Comparison of ENCODE assay signal across 1 cellular context in the genomic region with DNA sequence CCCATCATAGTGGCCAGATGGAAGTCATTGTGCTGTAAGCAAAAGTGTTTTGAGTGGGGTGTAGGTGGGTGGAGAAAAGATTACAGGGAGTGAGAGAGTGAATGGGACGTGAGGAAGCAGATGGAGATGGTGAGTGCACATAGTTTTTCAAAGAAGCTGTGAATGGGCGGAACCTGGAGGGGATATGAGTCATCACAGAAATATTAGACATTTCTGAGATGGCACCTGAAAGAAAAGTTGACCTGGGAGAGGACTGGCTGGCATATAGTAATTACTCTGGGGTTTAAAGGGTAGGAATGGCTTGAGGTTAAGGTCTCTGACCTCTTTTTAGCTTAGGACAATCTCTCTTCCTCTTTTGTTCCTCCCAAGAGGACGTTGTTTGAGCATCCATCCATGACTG.
TF ChIP-seq lines count a peak whose summit lies in the region.

No MANE protein-coding gene starts in this region.

TF ChIP-seq in HepG2, 621 proteins besides CTCF, POLR2A, EP300 and RAD21:
- TF ChIP-seq, protein P1, sequence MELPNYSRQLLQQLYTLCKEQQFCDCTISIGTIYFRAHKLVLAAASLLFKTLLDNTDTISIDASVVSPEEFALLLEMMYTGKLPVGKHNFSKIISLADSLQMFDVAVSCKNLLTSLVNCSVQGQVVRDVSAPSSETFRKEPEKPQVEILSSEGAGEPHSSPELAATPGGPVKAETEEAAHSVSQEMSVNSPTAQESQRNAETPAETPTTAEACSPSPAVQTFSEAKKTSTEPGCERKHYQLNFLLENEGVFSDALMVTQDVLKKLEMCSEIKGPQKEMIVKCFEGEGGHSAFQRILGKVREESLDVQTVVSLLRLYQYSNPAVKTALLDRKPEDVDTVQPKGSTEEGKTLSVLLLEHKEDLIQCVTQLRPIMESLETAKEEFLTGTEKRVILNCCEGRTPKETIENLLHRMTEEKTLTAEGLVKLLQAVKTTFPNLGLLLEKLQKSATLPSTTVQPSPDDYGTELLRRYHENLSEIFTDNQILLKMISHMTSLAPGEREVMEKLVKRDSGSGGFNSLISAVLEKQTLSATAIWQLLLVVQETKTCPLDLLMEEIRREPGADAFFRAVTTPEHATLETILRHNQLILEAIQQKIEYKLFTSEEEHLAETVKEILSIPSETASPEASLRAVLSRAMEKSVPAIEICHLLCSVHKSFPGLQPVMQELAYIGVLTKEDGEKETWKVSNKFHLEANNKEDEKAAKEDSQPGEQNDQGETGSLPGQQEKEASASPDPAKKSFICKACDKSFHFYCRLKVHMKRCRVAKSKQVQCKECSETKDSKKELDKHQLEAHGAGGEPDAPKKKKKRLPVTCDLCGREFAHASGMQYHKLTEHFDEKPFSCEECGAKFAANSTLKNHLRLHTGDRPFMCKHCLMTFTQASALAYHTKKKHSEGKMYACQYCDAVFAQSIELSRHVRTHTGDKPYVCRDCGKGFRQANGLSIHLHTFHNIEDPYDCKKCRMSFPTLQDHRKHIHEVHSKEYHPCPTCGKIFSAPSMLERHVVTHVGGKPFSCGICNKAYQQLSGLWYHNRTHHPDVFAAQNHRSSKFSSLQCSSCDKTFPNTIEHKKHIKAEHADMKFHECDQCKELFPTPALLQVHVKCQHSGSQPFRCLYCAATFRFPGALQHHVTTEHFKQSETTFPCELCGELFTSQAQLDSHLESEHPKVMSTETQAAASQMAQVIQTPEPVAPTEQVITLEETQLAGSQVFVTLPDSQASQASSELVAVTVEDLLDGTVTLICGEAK (IDR thresholded peaks at IDR 0.05): no peak
- TF ChIP-seq, protein P1 (CRISPR knock-in tag; IDR thresholded peaks at IDR 0.05): no peak
- TF ChIP-seq SOX6 (IDR thresholded peaks at IDR 0.05): no peak
- TF ChIP-seq SOX6 (CRISPR knock-in tag; IDR thresholded peaks at IDR 0.05): no peak
- no peak for TF ChIP-seq ZNF737 (CRISPR knock-in tag; IDR thresholded peaks at IDR 0.05; ENCODE audit: borderline replicate concordance)
- no peak for TF ChIP-seq RXRB (CRISPR knock-in tag; IDR thresholded peaks at IDR 0.05; ENCODE audit: borderline replicate concordance)
- TF ChIP-seq AHR (CRISPR knock-in tag; IDR thresholded peaks at IDR 0.05): no peak
- TF ChIP-seq KLF15 (CRISPR knock-in tag; IDR thresholded peaks at IDR 0.05; ENCODE audit: borderline replicate concordance): no peak
- TF ChIP-seq, protein P2, sequence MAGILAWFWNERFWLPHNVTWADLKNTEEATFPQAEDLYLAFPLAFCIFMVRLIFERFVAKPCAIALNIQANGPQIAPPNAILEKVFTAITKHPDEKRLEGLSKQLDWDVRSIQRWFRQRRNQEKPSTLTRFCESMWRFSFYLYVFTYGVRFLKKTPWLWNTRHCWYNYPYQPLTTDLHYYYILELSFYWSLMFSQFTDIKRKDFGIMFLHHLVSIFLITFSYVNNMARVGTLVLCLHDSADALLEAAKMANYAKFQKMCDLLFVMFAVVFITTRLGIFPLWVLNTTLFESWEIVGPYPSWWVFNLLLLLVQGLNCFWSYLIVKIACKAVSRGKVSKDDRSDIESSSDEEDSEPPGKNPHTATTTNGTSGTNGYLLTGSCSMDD (CRISPR knock-in tag; IDR thresholded peaks at IDR 0.05): no peak
- no peak for TF ChIP-seq MTF2 (CRISPR knock-in tag; IDR thresholded peaks at IDR 0.05; ENCODE audit: borderline replicate concordance)
- no peak for TF ChIP-seq TEAD3 (CRISPR knock-in tag; optimal IDR thresholded peaks at IDR 0.05; ENCODE audit: borderline replicate concordance)
- no peak for TF ChIP-seq KLF12 (CRISPR knock-in tag; IDR thresholded peaks at IDR 0.05; ENCODE audit: borderline replicate concordance)
- no peak for TF ChIP-seq ZFP90 (CRISPR knock-in tag; IDR thresholded peaks at IDR 0.05; ENCODE audit: borderline replicate concordance)
- TF ChIP-seq ZNF44 (CRISPR knock-in tag; IDR thresholded peaks at IDR 0.05): no peak
- no peak for TF ChIP-seq ZNF557 (CRISPR knock-in tag; IDR thresholded peaks at IDR 0.05)
- TF ChIP-seq, protein P3, sequence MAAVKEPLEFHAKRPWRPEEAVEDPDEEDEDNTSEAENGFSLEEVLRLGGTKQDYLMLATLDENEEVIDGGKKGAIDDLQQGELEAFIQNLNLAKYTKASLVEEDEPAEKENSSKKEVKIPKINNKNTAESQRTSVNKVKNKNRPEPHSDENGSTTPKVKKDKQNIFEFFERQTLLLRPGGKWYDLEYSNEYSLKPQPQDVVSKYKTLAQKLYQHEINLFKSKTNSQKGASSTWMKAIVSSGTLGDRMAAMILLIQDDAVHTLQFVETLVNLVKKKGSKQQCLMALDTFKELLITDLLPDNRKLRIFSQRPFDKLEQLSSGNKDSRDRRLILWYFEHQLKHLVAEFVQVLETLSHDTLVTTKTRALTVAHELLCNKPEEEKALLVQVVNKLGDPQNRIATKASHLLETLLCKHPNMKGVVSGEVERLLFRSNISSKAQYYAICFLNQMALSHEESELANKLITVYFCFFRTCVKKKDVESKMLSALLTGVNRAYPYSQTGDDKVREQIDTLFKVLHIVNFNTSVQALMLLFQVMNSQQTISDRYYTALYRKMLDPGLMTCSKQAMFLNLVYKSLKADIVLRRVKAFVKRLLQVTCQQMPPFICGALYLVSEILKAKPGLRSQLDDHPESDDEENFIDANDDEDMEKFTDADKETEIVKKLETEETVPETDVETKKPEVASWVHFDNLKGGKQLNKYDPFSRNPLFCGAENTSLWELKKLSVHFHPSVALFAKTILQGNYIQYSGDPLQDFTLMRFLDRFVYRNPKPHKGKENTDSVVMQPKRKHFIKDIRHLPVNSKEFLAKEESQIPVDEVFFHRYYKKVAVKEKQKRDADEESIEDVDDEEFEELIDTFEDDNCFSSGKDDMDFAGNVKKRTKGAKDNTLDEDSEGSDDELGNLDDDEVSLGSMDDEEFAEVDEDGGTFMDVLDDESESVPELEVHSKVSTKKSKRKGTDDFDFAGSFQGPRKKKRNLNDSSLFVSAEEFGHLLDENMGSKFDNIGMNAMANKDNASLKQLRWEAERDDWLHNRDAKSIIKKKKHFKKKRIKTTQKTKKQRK (IDR thresholded peaks at IDR 0.05; ENCODE audit: low read length): no peak
- TF ChIP-seq RBM39 (IDR thresholded peaks at IDR 0.05; ENCODE audit: low read depth, low read length, poor library complexity, severe bottlenecking): no peak
- no peak for TF ChIP-seq ZNF678 (CRISPR knock-in tag; IDR thresholded peaks at IDR 0.05)
- TF ChIP-seq, protein P4, sequence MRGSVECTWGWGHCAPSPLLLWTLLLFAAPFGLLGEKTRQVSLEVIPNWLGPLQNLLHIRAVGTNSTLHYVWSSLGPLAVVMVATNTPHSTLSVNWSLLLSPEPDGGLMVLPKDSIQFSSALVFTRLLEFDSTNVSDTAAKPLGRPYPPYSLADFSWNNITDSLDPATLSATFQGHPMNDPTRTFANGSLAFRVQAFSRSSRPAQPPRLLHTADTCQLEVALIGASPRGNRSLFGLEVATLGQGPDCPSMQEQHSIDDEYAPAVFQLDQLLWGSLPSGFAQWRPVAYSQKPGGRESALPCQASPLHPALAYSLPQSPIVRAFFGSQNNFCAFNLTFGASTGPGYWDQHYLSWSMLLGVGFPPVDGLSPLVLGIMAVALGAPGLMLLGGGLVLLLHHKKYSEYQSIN (CRISPR knock-in tag; IDR thresholded peaks at IDR 0.05; ENCODE audit: borderline replicate concordance): no peak
- no peak for TF ChIP-seq ZNF180 (CRISPR knock-in tag; IDR thresholded peaks at IDR 0.05; ENCODE audit: borderline replicate concordance, low read depth)
